In the genomic region with DNA sequence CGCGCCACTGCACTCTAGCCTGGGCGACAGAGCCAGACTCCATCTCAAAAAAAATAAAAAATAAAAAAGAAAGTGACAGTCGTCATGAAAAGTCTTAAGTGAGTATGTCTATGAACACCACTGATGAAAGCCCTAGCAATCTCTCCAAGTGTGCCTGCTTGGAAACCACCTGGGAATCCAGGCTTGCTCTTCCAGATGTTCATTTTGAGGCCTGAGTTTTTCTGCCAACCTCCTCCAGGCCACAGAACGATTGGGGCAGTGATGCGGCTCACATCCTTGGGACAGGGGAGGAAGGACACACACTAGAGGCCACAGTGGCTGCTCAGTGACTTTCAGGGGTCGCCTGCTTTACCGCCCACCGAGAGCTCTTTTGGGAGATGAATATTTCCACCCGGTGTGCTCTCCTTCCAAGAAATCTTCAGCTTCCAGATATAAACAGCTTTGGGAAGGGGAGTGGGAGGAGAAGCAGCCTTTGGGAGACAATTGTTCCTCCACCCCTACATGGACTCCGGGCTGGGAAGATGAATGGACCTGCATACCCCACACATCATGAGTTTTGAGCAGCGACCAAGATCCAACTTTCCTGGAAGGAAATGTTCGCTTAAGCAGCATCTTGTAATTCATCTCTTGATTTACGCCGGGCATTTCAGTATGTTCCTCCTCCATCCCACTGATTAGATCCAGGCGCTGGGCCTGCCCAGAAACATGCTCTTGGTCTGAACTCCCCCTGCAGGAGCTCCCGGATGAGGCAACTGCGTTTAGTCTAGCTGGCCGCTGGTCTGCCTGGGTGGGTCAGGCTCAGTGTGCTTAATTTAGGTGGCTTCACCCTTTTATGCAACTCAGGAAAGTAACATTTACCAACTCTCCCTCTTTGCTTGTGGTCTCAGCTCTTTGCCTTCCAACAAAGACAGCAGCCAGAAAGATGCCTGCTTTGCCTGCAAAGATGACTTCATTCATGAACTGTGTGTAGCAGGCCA, we compare ENCODE assay signal across 9 cellular contexts. TPM values are rescaled to one million over a fixed set of nuclear protein-coding genes. Genes with fewer than 3 reads are reported as not detected.
DNase-seq lines count a peak whose midpoint lies in the region; ATAC-seq and TF ChIP-seq lines count a peak whose summit lies in the region.
"Had no signal": no experiment of that assay in that cellular context is flagged by ENCODE, and none has a peak within 500 bp of the region (broad histone marks: within the 10 kb centered on the region; RNA-seq: fewer than 3 reads in every experiment).

No MANE protein-coding gene starts in this region.

- intact Hi-C loops in colonic mucosa (cut with DNase I) = no loop called here

- no peaks in the 10 kb centered on the region for H3K9me3 Mint-ChIP-seq in stimulated activated memory B cell treated with anti-CD40 and anti-IgM and Interleukin-4, amounts not matched to agents 10 μg/mL and 1 μg/mL and 100 μg/mL, for 72 hours
- H3K9me3 Mint-ChIP-seq: dendritic cell treated with granulocyte-macrophage colony-stimulating factor and Interleukin-4, amounts not matched to agents 40 ng/mL and 50 ng/mL, for 4 days had no signal

- no peaks in the 10 kb centered on the region for H3K36me3 ChIP-seq in colonic mucosa

- peak; percentile 32 for DNase-seq in DMS114 treated with DMSO at 0.1 percent for 48 hours (lab: John Stamatoyannopoulos, UW; ENCODE audit: unreplicated experiment)
- peak; percentile 56 for DNase-seq in NCI-H226
- peak; percentile 62 for DNase-seq in colonic mucosa
- peak; percentile 84 to 87 for DNase-seq in lung microvascular endothelial cell (ENCODE audit: low read depth in 2 of 2)
- no peak for DNase-seq in effector CD8-positive, alpha-beta T cell (lab: John Stamatoyannopoulos, UW)

- H3K4me1 ChIP-seq in colonic mucosa = no peaks in the 10 kb centered on the region

- H3K4me3 ChIP-seq in colonic mucosa = no peak overlapping the region

- H3K36me3 Mint-ChIP-seq in stimulated activated memory B cell treated with anti-CD40 and anti-IgM and Interleukin-4, amounts not matched to agents 10 μg/mL and 1 μg/mL and 100 μg/mL, for 72 hours = no peaks in the 10 kb centered on the region

- H3K4me3 Mint-ChIP-seq in stimulated activated memory B cell treated with anti-CD40 and anti-IgM and Interleukin-4, amounts not matched to agents 10 μg/mL and 1 μg/mL and 100 μg/mL, for 72 hours = no peak overlapping the region
- H3K4me3 Mint-ChIP-seq: dendritic cell treated with granulocyte-macrophage colony-stimulating factor and Interleukin-4, amounts not matched to agents 40 ng/mL and 50 ng/mL, for 4 days had no signal

- no peak for ATAC-seq in stimulated activated memory B cell treated with anti-CD40 and anti-IgM and Interleukin-4, amounts not matched to agents 10 μg/mL and 1 μg/mL and 100 μg/mL, for 72 hours
- ATAC-seq in HG02610 (IDR thresholded peaks at IDR 0.05; ENCODE audit: unreplicated experiment) (no peak), HG03520 (IDR thresholded peaks at IDR 0.05; ENCODE audit: unreplicated experiment) (no peak)

- H3K9ac ChIP-seq in colonic mucosa (ENCODE audit: low read depth in 2 of 2, low read length in 2 of 2) = peak overlapping the region in 1 of 2 donors; percentile 35

- peak overlapping the region; percentile 27 for H3K27ac ChIP-seq in colonic mucosa

- H3K27me3 ChIP-seq in colonic mucosa = peaks cover 4% of the 10 kb centered on the region

- no peaks in the 10 kb centered on the region for H3K9me3 ChIP-seq in colonic mucosa

- peaks cover 47% of the 10 kb centered on the region for H3K27me3 Mint-ChIP-seq in stimulated activated memory B cell treated with anti-CD40 and anti-IgM and Interleukin-4, amounts not matched to agents 10 μg/mL and 1 μg/mL and 100 μg/mL, for 72 hours

- peak; percentile 23 for TF ChIP-seq CTCF in colonic mucosa (IDR thresholded peaks at IDR 0.05)

- no peak overlapping the region for H3K27ac Mint-ChIP-seq in stimulated activated memory B cell treated with anti-CD40 and anti-IgM and Interleukin-4, amounts not matched to agents 10 μg/mL and 1 μg/mL and 100 μg/mL, for 72 hours
- H3K27ac Mint-ChIP-seq: dendritic cell treated with granulocyte-macrophage colony-stimulating factor and Interleukin-4, amounts not matched to agents 40 ng/mL and 50 ng/mL, for 4 days had no signal

- peaks cover 7% of the 10 kb centered on the region for H3K4me1 Mint-ChIP-seq in stimulated activated memory B cell treated with anti-CD40 and anti-IgM and Interleukin-4, amounts not matched to agents 10 μg/mL and 1 μg/mL and 100 μg/mL, for 72 hours

RNA-seq across cellular contexts. Expression of gene ARMC9, which starts 6.2 kb away (rescaled TPM):
- total RNA-seq in colonic mucosa (10 to 100 TPM in 1 of 2 donors, 1 to 10 TPM in 1; 9.8 to 17.2 TPM), lung microvascular endothelial cell (3.5 and 4.2 TPM in 2 replicates)
